ENCODE assay signal across 16 cellular contexts in the genomic region with DNA sequence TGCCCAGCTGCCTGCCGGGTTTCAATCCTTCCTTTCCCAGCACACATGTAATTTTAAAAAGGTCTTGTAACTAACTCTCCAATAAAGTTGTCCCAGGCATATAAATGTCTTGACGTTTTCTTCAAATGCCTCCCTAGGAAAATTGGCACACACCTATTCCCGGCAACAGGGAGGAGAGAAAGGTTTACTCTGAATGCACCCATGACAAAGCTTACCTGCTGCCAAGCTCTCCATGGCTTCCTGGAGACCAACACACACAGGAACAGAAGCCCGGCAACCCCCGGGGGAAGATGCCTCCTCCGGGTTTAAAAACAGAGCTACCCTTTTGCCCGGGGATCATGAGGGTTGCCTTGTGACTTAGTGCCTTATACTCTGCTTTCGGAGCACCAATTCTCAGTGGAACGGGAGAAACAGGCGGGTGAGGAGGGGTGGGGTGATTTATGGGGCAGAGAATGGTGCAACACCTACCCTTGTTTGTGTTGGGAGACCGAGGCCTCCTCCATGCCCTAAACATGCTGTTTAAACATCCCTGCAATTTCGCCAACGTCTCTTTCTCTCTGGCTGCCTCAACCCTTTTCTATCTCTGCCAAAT. TPM values are rescaled to one million over a fixed set of nuclear protein-coding genes. Genes with fewer than 3 reads are reported as not detected.
A peak's percentile ranks its signal among the peaks of the same experiment; 100 is the strongest.
DNase-seq lines count a peak whose midpoint lies in the region; ATAC-seq and TF ChIP-seq lines count a peak whose summit lies in the region.
"Had no signal": no experiment of that assay in that cellular context is flagged by ENCODE, and none has a peak within 500 bp of the region (broad histone marks: within the 10 kb centered on the region; RNA-seq: fewer than 3 reads in every experiment).

No MANE protein-coding gene starts in this region.

- TF ChIP-seq CTCF in neural progenitor cell (IDR thresholded peaks at IDR 0.05) (no peak), type B pancreatic cell (conservative IDR thresholded peaks at IDR 0.05) (no peak)

- no peak overlapping the region for H2AFZ ChIP-seq in neural progenitor cell (replicated peaks)

- H3K4me1 ChIP-seq in neural progenitor cell: peaks cover 5% of the 10 kb centered on the region

- H3K27me3 Mint-ChIP-seq in neural progenitor cell (ENCODE audit: insufficient read depth, low read depth): peaks cover 2% of the 10 kb centered on the region
- H3K27me3 Mint-ChIP-seq in type B pancreatic cell: no peaks in the 10 kb centered on the region
- peaks cover 2% of the 10 kb centered on the region for H3K27me3 Mint-ChIP-seq in activated CD4-positive, alpha-beta memory T cell treated with anti-CD3 and anti-CD28 coated beads for 36 hours

- peaks cover 27% of the 10 kb centered on the region for H3F3A ChIP-seq in neural progenitor cell (ENCODE audit: low read depth)

- H3K4me2 ChIP-seq in neural progenitor cell: no peak overlapping the region

- DNase-seq in activated CD8-positive, alpha-beta memory T cell treated with anti-CD3 and anti-CD28 coated beads for 24 hours: peak; percentile 37
- no peak for DNase-seq in activated CD8-positive, alpha-beta memory T cell treated with anti-CD3 and anti-CD28 coated beads, Interleukin-2, amount 50 U/mL, for 4 hours
- DNase-seq in left lobe of liver (ENCODE audit: low spot score) (peak; percentile 62), neural progenitor cell (ENCODE audit: low spot score) (no peak), type B pancreatic cell (ENCODE audit: extremely low spot score, unreplicated experiment) (peak; percentile 45), RKO (ENCODE audit: low spot score) (no peak)
- no peak for DNase-seq in activated CD4-positive, alpha-beta memory T cell treated with anti-CD3 and anti-CD28 coated beads for 36 hours
- DNase-seq: Calu3; CD4-positive, CD25-positive, alpha-beta regulatory T cell; NCI-H1930; NCI-H446; OCI-M1 had no signal

- peak; percentile 66 for ATAC-seq in left lobe of liver
- no peak for ATAC-seq in HG02884 (IDR thresholded peaks at IDR 0.05; ENCODE audit: unreplicated experiment)

- H3K4me3 Mint-ChIP-seq in neural progenitor cell: no peak overlapping the region
- H3K4me3 Mint-ChIP-seq in type B pancreatic cell: no peak overlapping the region
- no peak overlapping the region for H3K4me3 Mint-ChIP-seq in activated CD4-positive, alpha-beta memory T cell treated with anti-CD3 and anti-CD28 coated beads for 36 hours
- H3K4me3 Mint-ChIP-seq: B cell; CD4-positive, CD25-positive, alpha-beta regulatory T cell had no signal

- no peaks in the 10 kb centered on the region for H3K36me3 ChIP-seq in neural progenitor cell

- H3K27me3 ChIP-seq in neural progenitor cell: peaks cover 4% of the 10 kb centered on the region

- no peaks in the 10 kb centered on the region for H3K9me3 ChIP-seq in neural progenitor cell (ENCODE audit: low read depth)

- no peak overlapping the region for H3K9ac ChIP-seq in neural progenitor cell

- no peaks in the 10 kb centered on the region for H3K4me1 Mint-ChIP-seq in neural progenitor cell
- H3K4me1 Mint-ChIP-seq in type B pancreatic cell (ENCODE audit: unreplicated experiment): no peaks in the 10 kb centered on the region
- peaks cover 2% of the 10 kb centered on the region for H3K4me1 Mint-ChIP-seq in activated CD4-positive, alpha-beta memory T cell treated with anti-CD3 and anti-CD28 coated beads for 36 hours (ENCODE audit: low read depth)
- H3K4me1 Mint-ChIP-seq: B cell had no signal

- H3K9me3 Mint-ChIP-seq in neural progenitor cell: no peaks in the 10 kb centered on the region
- no peaks in the 10 kb centered on the region for H3K9me3 Mint-ChIP-seq in type B pancreatic cell
- no peaks in the 10 kb centered on the region for H3K9me3 Mint-ChIP-seq in activated CD4-positive, alpha-beta memory T cell treated with anti-CD3 and anti-CD28 coated beads for 36 hours

- H4K20me1 ChIP-seq in neural progenitor cell (ENCODE audit: low read depth): no peaks in the 10 kb centered on the region

- no peaks in the 10 kb centered on the region for H3K36me3 Mint-ChIP-seq in neural progenitor cell
- H3K36me3 Mint-ChIP-seq in type B pancreatic cell: no peaks in the 10 kb centered on the region
- H3K36me3 Mint-ChIP-seq in activated CD4-positive, alpha-beta memory T cell treated with anti-CD3 and anti-CD28 coated beads for 36 hours: no peaks in the 10 kb centered on the region
- H3K36me3 Mint-ChIP-seq: CD4-positive, CD25-positive, alpha-beta regulatory T cell had no signal

- no peak overlapping the region for H3K4me3 ChIP-seq in neural progenitor cell

- H3K27ac Mint-ChIP-seq in neural progenitor cell: peak overlapping the region; percentile 28
- H3K27ac Mint-ChIP-seq in type B pancreatic cell: peak overlapping the region; percentile 54
- H3K27ac Mint-ChIP-seq in activated CD4-positive, alpha-beta memory T cell treated with anti-CD3 and anti-CD28 coated beads for 36 hours: no peak overlapping the region
- H3K27ac Mint-ChIP-seq: B cell; CD4-positive, CD25-positive, alpha-beta regulatory T cell had no signal

- intact Hi-C loops in activated CD4-positive, alpha-beta memory T cell treated with anti-CD3 and anti-CD28 coated beads for 36 hours (cut with micrococcal nuclease): no loop called here

- no peak overlapping the region for H3K27ac ChIP-seq in neural progenitor cell
- H3K27ac ChIP-seq: 22Rv1 had no signal

- CTCF ChIA-PET in activated CD4-positive, alpha-beta memory T cell treated with anti-CD3 and anti-CD28 coated beads for 36 hours (lab: Charles Lee): no interaction called here

- H3K79me2 ChIP-seq in neural progenitor cell (ENCODE audit: low read depth): no peaks in the 10 kb centered on the region

- POLR2A ChIA-PET in activated CD4-positive, alpha-beta memory T cell treated with anti-CD3 and anti-CD28 coated beads for 36 hours (lab: Charles Lee): no interaction called here

RNA-seq across cellular contexts. Expression of a gene that starts 4.8 kb away (rescaled TPM):
- 16.7 TPM for total RNA-seq in left lobe of liver
- 44.4 and 65.6 TPM in 2 replicates for total RNA-seq in neural progenitor cell (ENCODE audit: low replicate concordance)
- total RNA-seq in type B pancreatic cell (ENCODE audit: low replicate concordance): 19.7 and 49.2 TPM in 2 replicates
- not detected for total RNA-seq in activated CD4-positive, alpha-beta memory T cell treated with anti-CD3 and anti-CD28 coated beads for 36 hours
- total RNA-seq: B cell; CD4-positive, CD25-positive, alpha-beta regulatory T cell; HT1080 had no signal

Comparison
In these comparisons a context has a peak if more than half of its experiments do, and no peak if none do; other contexts are left out.
1. DNase-seq: peak in activated CD8-positive, alpha-beta memory T cell treated with anti-CD3 and anti-CD28 coated beads for 24 hours (single experiment), left lobe of liver (single experiment) and type B pancreatic cell (single experiment); none in activated CD8-positive, alpha-beta memory T cell treated with anti-CD3 and anti-CD28 coated beads, Interleukin-2, amount 50 U/mL, for 4 hours (single experiment), neural progenitor cell (single experiment), RKO (single experiment) and activated CD4-positive, alpha-beta memory T cell treated with anti-CD3 and anti-CD28 coated beads for 36 hours (single experiment).
2. RNA of a gene that starts 4.8 kb away (total RNA-seq): 19.7 to 49.2 TPM in type B pancreatic cell, 44.4 to 65.6 TPM in neural progenitor cell and 16.7 TPM in left lobe of liver (single experiment); not detected in activated CD4-positive, alpha-beta memory T cell treated with anti-CD3 and anti-CD28 coated beads for 36 hours; every median in the first group is over 10 times any median in the second.